18 cellular contexts compared by ENCODE assay signal in genomic region chr10:28783089-28783488, GRCh38.
DNase-seq lines count a peak whose midpoint lies in the region; ATAC-seq and TF ChIP-seq lines count a peak whose summit lies in the region.
"Had no signal": no experiment of that assay in that cellular context is flagged by ENCODE, and none has a peak within 500 bp of the region (broad histone marks: within the 10 kb centered on the region; RNA-seq: fewer than 3 reads in every experiment).

No MANE protein-coding gene starts in this region.

- no peak overlapping the region for H3K4me3 ChIP-seq in spleen
- H3K4me3 ChIP-seq: BLaER1 treated with 17β-estradiol and CSF1 and Interleukin-3, amounts not matched to agents 10 nM and 100 nM; HAP-1; PC-9; SJCRH30 had no signal

- TF ChIP-seq POLR2A in spleen (IDR thresholded peaks at IDR 0.05): no peak

- no peaks in the 10 kb centered on the region for H3K36me3 ChIP-seq in spleen
- H3K36me3 ChIP-seq: BLaER1 treated with 17β-estradiol and CSF1 and Interleukin-3, amounts not matched to agents 10 nM and 100 nM; HAP-1; SJCRH30 had no signal

- peak; percentile 73 for DNase-seq in Caki2 (ENCODE audit: low read depth)
- DNase-seq in NCI-H69 (lab: John Stamatoyannopoulos, UW): peak; percentile 4
- peak; percentile 87 for DNase-seq in kidney tubule cell (ENCODE audit: low spot score)
- DNase-seq in retina: peak; percentile 46
- no peak for DNase-seq in DMS153 (lab: John Stamatoyannopoulos, UW)
- DNase-seq in spleen: no peak
- no peak for DNase-seq in cardiac septum (ENCODE audit: low spot score)
- DNase-seq: GF-D8, KBM-7, NCI-H1105 treated with DMSO at 0.1 percent for 48 hours, NCI-H187, NCI-H2107, NCI-H524 treated with DMSO at 0.1 percent for 48 hours, PC-9, SJCRH30 had no signal

- no peak for ATAC-seq in GM18858 (IDR thresholded peaks at IDR 0.05; ENCODE audit: unreplicated experiment)

- no peaks in the 10 kb centered on the region for H3K9me3 ChIP-seq in spleen
- H3K9me3 ChIP-seq: BLaER1 treated with 17β-estradiol and CSF1 and Interleukin-3, amounts not matched to agents 10 nM and 100 nM; HAP-1; SJCRH30 had no signal

- H3K27ac ChIP-seq in spleen: no peak overlapping the region
- H3K27ac ChIP-seq: BLaER1 treated with 17β-estradiol and CSF1 and Interleukin-3, amounts not matched to agents 10 nM and 100 nM; PC-9; SJCRH30 had no signal

- WGBS in spleen, 5 donors: 80 to 85% (median 82%) methylated on average over 5 of the region's 5 CpGs

- in situ Hi-C loops in Caki2 (cut with HindIII; ENCODE audit: low pct_unique_long_range_greater_than_20kb, low sequenced_read_pairs): no loop called here

- peaks cover 0 to 9% (median 0%) of the 10 kb centered on the region in 7 donors for H3K27me3 ChIP-seq in spleen (replicated peaks in 1 of 7)
- H3K27me3 ChIP-seq: SJCRH30 had no signal

- no peaks in the 10 kb centered on the region for H3K4me1 ChIP-seq in spleen
- H3K4me1 ChIP-seq: HAP-1, SJCRH30 had no signal

- no peak for TF ChIP-seq CTCF in spleen (IDR thresholded peaks at IDR 0.05 in 8 of 11, conservative IDR thresholded peaks at IDR 0.05 in 3 of 11)

- intact Hi-C loops in spleen (cut with DNase I; ENCODE audit: low total_unique reads): no loop called here
- intact Hi-C loops in cardiac septum (cut with DNase I): no loop called here

Comparison
In these comparisons a context has a peak if more than half of its experiments do, and no peak if none do; other contexts are left out.
1. DNase-seq: peak in Caki2 (single experiment), NCI-H69 (single experiment), kidney tubule cell (single experiment) and retina (single experiment); none in DMS153 (single experiment), spleen (single experiment) and cardiac septum (single experiment).